In genomic region chr12:66189476-66189823, GRCh38 we compare ENCODE assay signal across 9 cellular contexts. TPM values are rescaled to one million over a fixed set of nuclear protein-coding genes. Genes with fewer than 3 reads are reported as not detected.
DNase-seq lines count a peak whose midpoint lies in the region; ATAC-seq, FAIRE-seq and TF ChIP-seq lines count a peak whose summit lies in the region.
"Had no signal": no experiment of that assay in that cellular context is flagged by ENCODE, and none has a peak within 500 bp of the region (broad histone marks: within the 10 kb centered on the region; RNA-seq: fewer than 3 reads in every experiment).

No MANE protein-coding gene starts in this region.

- no peak for ATAC-seq in Panc1
- ATAC-seq in gastroesophageal sphincter: peak; percentile 48

- H3K27me3 ChIP-seq in Panc1 (ENCODE audit: control insufficient read depth, insufficient read depth, low read length): peaks cover 4% of the 10 kb centered on the region; the same call in 1 of the 2 replicates
- peaks cover 46% of the 10 kb centered on the region for H3K27me3 ChIP-seq in gastroesophageal sphincter
- peaks cover 5 to 8% of the 10 kb centered on the region in 2 donors for H3K27me3 ChIP-seq in small intestine (ENCODE audit: control insufficient read depth in 2 of 2, insufficient read depth in 2 of 2, low read length in 2 of 2)

- intact Hi-C loops in Panc1 (cut with micrococcal nuclease; ENCODE audit: unreplicated experiment): no loop called here

- BruUV-seq in Panc1 (replicated peaks; lab: Mats Ljungman, UMichigan): no TSS peak

- H3K4me3 ChIP-seq in Panc1 (ENCODE audit: low read depth in 2 of 2, low read length in 2 of 2): peak overlapping the region; percentile 47 to 56
- H3K4me3 ChIP-seq in gastroesophageal sphincter: peak overlapping the region; percentile 47 to 61
- peak overlapping the region; percentile 41 to 45 for H3K4me3 ChIP-seq in small intestine (ENCODE audit: low read depth in 1 of 2, low read length in 2 of 2)

- H3K27ac ChIP-seq in Panc1 (ENCODE audit: low read length) (no peak overlapping the region), gastroesophageal sphincter (peak overlapping the region; percentile 65 to 89 (median 86)), small intestine (ENCODE audit: low read depth in 1 of 2, low read length in 1 of 2) (peak overlapping the region in 1 of 2 donors; percentile 94)

- POLR2A ChIA-PET in Panc1 (lab: Charles Lee): no interaction called here

- DNase-seq in NCI-H510A treated with DMSO at 0.1 percent for 48 hours (lab: John Stamatoyannopoulos, UW) (peak; percentile 42), NCI-H510A (lab: John Stamatoyannopoulos, UW) (no peak), Panc1 (ENCODE audit: low read depth, low spot score) (no peak), small intestine (no peak), AG20443 (ENCODE audit: low spot score) (no peak), CD1c-positive myeloid dendritic cell (ENCODE audit: extremely low spot score) (no peak), NCI-H2081 treated with DMSO at 0.1 percent for 48 hours (lab: John Stamatoyannopoulos, UW) (no peak)

- no peak for FAIRE-seq in small intestine (lab: Jason Lieb, UNC)
- FAIRE-seq: A204.1 had no signal

- H3K36me3 ChIP-seq in Panc1 (ENCODE audit: control insufficient read depth, insufficient read depth, low read length) (no peaks in the 10 kb centered on the region), gastroesophageal sphincter (no peaks in the 10 kb centered on the region), small intestine (ENCODE audit: control insufficient read depth in 2 of 2, insufficient read depth in 2 of 2, low read length in 2 of 2) (no peaks in the 10 kb centered on the region)

- in situ Hi-C loops in Panc1 (cut with HindIII; ENCODE audit: low pct_unique_long_range_greater_than_20kb, low sequenced_read_pairs): no loop called here

- 40 to 52% methylated on average over 1 to 5 of the region's 21 CpGs for WGBS in gastroesophageal sphincter (ENCODE audit: low coverage in 1 of 2), 2 donors
- 14 to 24% (median 23%) methylated on average over 21 of the region's 21 CpGs for WGBS in small intestine, 3 donors

- H3K4me1 ChIP-seq in Panc1 (ENCODE audit: control insufficient read depth, insufficient read depth, low read length) (peaks cover 6% of the 10 kb centered on the region; the same call in 1 of the 2 replicates), gastroesophageal sphincter (peaks cover 0 to 13% (median 5%) of the 10 kb centered on the region in 3 donors), small intestine (ENCODE audit: control insufficient read depth in 2 of 2, insufficient read depth in 1 of 2, low read depth in 1 of 2, low read length in 1 of 2) (no peaks in the 10 kb centered on the region)

- no peak for TF ChIP-seq POLR2A in gastroesophageal sphincter (IDR thresholded peaks at IDR 0.05)

- TF ChIP-seq CTCF in Panc1 (IDR thresholded peaks at IDR 0.05): no peak
- TF ChIP-seq CTCF in gastroesophageal sphincter (IDR thresholded peaks at IDR 0.05): no peak

- CTCF ChIA-PET in Panc1 (lab: Charles Lee): no interaction called here

- TF ChIP-seq EP300 in gastroesophageal sphincter (IDR thresholded peaks at IDR 0.05): no peak

- H3K9me3 ChIP-seq in Panc1 (ENCODE audit: control insufficient read depth, insufficient read depth, low read depth, low read length) (no peaks in the 10 kb centered on the region), gastroesophageal sphincter (peaks cover 0 to 3% (median 0%) of the 10 kb centered on the region in 3 donors), small intestine (ENCODE audit: control insufficient read depth, low read depth) (no peaks in the 10 kb centered on the region)

RNA-seq across cellular contexts. Expression of gene IRAK3, which starts 0.4 kb away (rescaled TPM):
- 2.4 TPM for total RNA-seq in Panc1 (2021; ENCODE audit: unreplicated experiment)
- 1.1 TPM for polyA plus RNA-seq in Panc1 (2012; ENCODE audit: insufficient read length)
- 10 to 100 TPM in 3 of 4 donors, 1 to 10 TPM in 1; 7.8 to 18.7 (median 14.8) TPM for total RNA-seq in gastroesophageal sphincter
- polyA plus RNA-seq in small intestine: 1 to 10 TPM in 1 of 3 donors, under 1 TPM in 2; 0.22 to 4.0 (median 0.81) TPM

RNA-seq across cellular contexts. Expression of gene TMBIM4, which starts 19.7 kb away (rescaled TPM):
- 115 TPM for total RNA-seq in Panc1 (2021; ENCODE audit: unreplicated experiment)
- polyA plus RNA-seq in Panc1 (2012; ENCODE audit: insufficient read length): 170 TPM
- total RNA-seq in gastroesophageal sphincter: 100 to 1,000 TPM; 150 to 162 (median 156) TPM
- polyA plus RNA-seq in small intestine: 100 to 1,000 TPM in 1 of 3 donors, 10 to 100 TPM in 2; 45.7 to 165 (median 56.4) TPM

RNA-seq across cellular contexts. Expression of gene LLPH, which starts 58.9 kb away (rescaled TPM):
- total RNA-seq in Panc1 (2021; ENCODE audit: unreplicated experiment): 40.5 TPM
- 19.6 TPM for polyA plus RNA-seq in Panc1 (2012; ENCODE audit: insufficient read length)
- total RNA-seq in gastroesophageal sphincter: 10 to 100 TPM in 2 of 4 donors, 1 to 10 TPM in 2; 5.0 to 17.5 (median 9.5) TPM
- polyA plus RNA-seq in small intestine: 10 to 100 TPM; 18.8 to 28.3 (median 26.5) TPM
